In the genomic region with DNA sequence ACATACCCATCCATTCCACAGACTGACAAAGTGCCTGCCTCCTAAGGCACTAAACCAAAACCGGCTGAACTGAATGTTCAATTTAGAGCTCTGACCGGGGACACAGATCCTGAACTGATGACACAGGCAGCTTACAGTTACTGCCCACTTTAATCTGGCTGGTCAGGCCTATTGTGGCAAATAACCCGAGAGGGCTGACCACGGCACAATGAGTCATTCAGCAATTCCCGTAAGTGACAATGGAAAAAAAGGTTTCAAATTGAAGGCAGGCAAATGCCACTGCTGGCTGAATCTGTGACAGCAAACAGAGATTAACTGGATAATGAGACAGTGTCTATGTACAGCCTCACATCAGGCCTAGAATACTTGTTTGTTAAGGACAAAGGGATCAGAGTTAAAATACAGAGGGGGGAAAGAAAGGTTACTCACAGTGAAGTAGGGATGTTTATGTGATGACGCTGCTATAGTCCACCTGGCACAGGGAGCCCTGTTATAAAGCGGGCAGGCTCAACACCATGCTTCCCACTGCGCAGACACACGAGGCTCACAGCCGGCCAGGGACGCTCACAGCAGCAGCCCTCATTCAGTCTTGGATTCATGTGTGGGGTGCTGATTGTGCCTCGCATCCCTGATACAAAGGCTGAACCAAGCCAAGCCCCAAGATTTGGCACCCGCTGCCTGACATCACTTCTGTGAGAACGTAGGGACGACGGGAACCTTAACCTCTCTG, we compare ENCODE assay signal across 9 cellular contexts. TPM values are rescaled to one million over a fixed set of nuclear protein-coding genes. Genes with fewer than 3 reads are reported as not detected.
DNase-seq lines count a peak whose midpoint lies in the region; ATAC-seq and TF ChIP-seq lines count a peak whose summit lies in the region.
"Had no signal": no experiment of that assay in that cellular context is flagged by ENCODE, and none has a peak within 500 bp of the region (broad histone marks: within the 10 kb centered on the region; RNA-seq: fewer than 3 reads in every experiment).

No MANE protein-coding gene starts in this region.

- TF ChIP-seq POLR2A in tibial nerve (IDR thresholded peaks at IDR 0.05), result no peak

- H3K4me1 ChIP-seq in tibial nerve, result peaks cover 0 to 12% (median 0%) of the 10 kb centered on the region in 4 donors

- peak overlapping the region in 2 of 4 donors; percentile 70 to 79 for H3K27ac ChIP-seq in tibial nerve

- WGBS in tibial nerve, 2 donors, result 57 to 66% methylated on average over 16 of the region's 16 CpGs

- peaks cover 0 to 44% (median 4%) of the 10 kb centered on the region in 3 donors for H3K36me3 ChIP-seq in tibial nerve

- TF ChIP-seq EP300 in tibial nerve (IDR thresholded peaks at IDR 0.05), result peak in 1 of 2 donors; percentile 22

- no peak for TF ChIP-seq CTCF in fibroblast of the aortic adventitia (IDR thresholded peaks at IDR 0.05; ENCODE audit: insufficient read depth, low read length)
- no peak for TF ChIP-seq CTCF in retinal pigment epithelial cell (conservative IDR thresholded peaks at IDR 0.05; ENCODE audit: low read depth, low read length)
- no peak for TF ChIP-seq CTCF in tibial nerve (IDR thresholded peaks at IDR 0.05)

- H3K4me3 ChIP-seq in fibroblast of the aortic adventitia (ENCODE audit: low read depth, low read length) (no peak overlapping the region), retinal pigment epithelial cell (ENCODE audit: low read length) (no peak overlapping the region), tibial nerve (no peak overlapping the region)

- no peaks in the 10 kb centered on the region for H3K9me3 ChIP-seq in tibial nerve

- DNase-seq in HCEC 1CT (peak; percentile 61), SK-MEL-5 (ENCODE audit: low read depth, low spot score) (peak; percentile 52), fibroblast of the aortic adventitia (ENCODE audit: low read depth) (peak; percentile 75), retinal pigment epithelial cell (ENCODE audit: low read depth) (peak; percentile 73), NCI-H2029 treated with DMSO at 0.1 percent for 48 hours (lab: John Stamatoyannopoulos, UW) (no peak), GDM1 (lab: John Stamatoyannopoulos, UW) (no peak), tibial nerve (ENCODE audit: low spot score in 2 of 2) (no peak)
- DNase-seq: T-helper 2 cell had no signal

- no peak for ATAC-seq in HG02571 (IDR thresholded peaks at IDR 0.05; ENCODE audit: unreplicated experiment)

- in situ Hi-C loops in SK-MEL-5 (cut with HindIII; ENCODE audit: low pct_unique_long_range_greater_than_20kb, low sequenced_read_pairs), result no loop called here

- no peaks in the 10 kb centered on the region for H3K27me3 ChIP-seq in tibial nerve

RNA-seq across cellular contexts. Expression of gene RTN4IP1, which starts 54.4 kb away (rescaled TPM):
- total RNA-seq in SK-MEL-5 (2014; rRNA removed; shearing (Covaris generic)), result 9.3 and 10.5 TPM in 2 replicates
- polyA plus RNA-seq in SK-MEL-5 (2015; cell fraction: cytosol; rRNA removed), result 8.5 and 8.8 TPM in 2 replicates
- 5.3 and 6.0 TPM in 2 replicates for polyA plus RNA-seq in SK-MEL-5 (2015; cell fraction: nucleus; rRNA removed)
- 1.9 and 7.6 TPM in 2 replicates for total RNA-seq in fibroblast of the aortic adventitia (ENCODE audit: low replicate concordance)
- 1 to 10 TPM; 3.3 to 7.1 (median 6.8) TPM for total RNA-seq in tibial nerve

RNA-seq across cellular contexts. Expression of gene QRSL1, which starts 54.5 kb away (rescaled TPM):
- total RNA-seq in SK-MEL-5 (2014; rRNA removed; shearing (Covaris generic)), result 11.8 and 17.3 TPM in 2 replicates
- polyA plus RNA-seq in SK-MEL-5 (2015; cell fraction: cytosol; rRNA removed), result 7.7 and 9.7 TPM in 2 replicates
- 5.7 and 6.4 TPM in 2 replicates for polyA plus RNA-seq in SK-MEL-5 (2015; cell fraction: nucleus; rRNA removed)
- total RNA-seq in fibroblast of the aortic adventitia (ENCODE audit: low replicate concordance), result 8.3 and 11.2 TPM in 2 replicates
- 10 to 100 TPM in 3 of 4 donors, 1 to 10 TPM in 1; 9.6 to 14.0 (median 11.1) TPM for total RNA-seq in tibial nerve

Comparison
In these comparisons a context has a peak if more than half of its experiments do, and no peak if none do; other contexts are left out.
1. DNase-seq: peak in HCEC 1CT (single experiment), SK-MEL-5 (single experiment), fibroblast of the aortic adventitia (single experiment) and retinal pigment epithelial cell (single experiment); none in NCI-H2029 treated with DMSO at 0.1 percent for 48 hours (single experiment), GDM1 (single experiment) and tibial nerve (0 of 2).